18 cellular contexts compared by ENCODE assay signal in the genomic region with DNA sequence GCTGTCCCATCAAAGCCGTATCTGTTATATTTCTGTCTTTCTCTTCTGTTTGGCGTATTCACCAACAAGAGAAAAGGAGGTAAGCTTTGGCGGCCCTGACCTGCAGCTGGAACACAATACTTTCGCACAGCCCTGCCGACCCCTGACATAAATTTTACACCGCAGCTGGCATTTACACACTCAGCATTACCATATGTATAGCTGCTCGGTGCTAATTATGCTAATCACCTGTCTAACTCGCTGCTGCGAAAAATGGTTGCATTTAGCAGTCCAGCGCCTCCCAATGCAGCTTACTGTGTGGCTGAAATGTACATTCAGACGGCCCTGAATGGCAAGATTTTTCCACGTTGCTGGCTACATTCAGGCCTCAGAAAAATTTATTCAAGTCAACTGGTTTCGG. TPM values are rescaled to one million over a fixed set of nuclear protein-coding genes. Genes with fewer than 3 reads are reported as not detected.
DNase-seq lines count a peak whose midpoint lies in the region; ATAC-seq, FAIRE-seq and TF ChIP-seq lines count a peak whose summit lies in the region.
"Had no signal": no experiment of that assay in that cellular context is flagged by ENCODE, and none has a peak within 500 bp of the region (broad histone marks: within the 10 kb centered on the region; RNA-seq: fewer than 3 reads in every experiment).

No MANE protein-coding gene starts in this region.

- H3K27me3 ChIP-seq in transverse colon (no peaks in the 10 kb centered on the region), HepG2 (ENCODE audit: control insufficient read depth in 1 of 2, insufficient read depth in 2 of 2, low read length in 2 of 2) (no peaks in the 10 kb centered on the region)

- ATAC-seq in HG03196 (IDR thresholded peaks at IDR 0.05; ENCODE audit: unreplicated experiment) (no peak), HG03045 (IDR thresholded peaks at IDR 0.05; ENCODE audit: unreplicated experiment) (no peak), HepG2 (no peak)
- ATAC-seq: activated CD8-positive, alpha-beta T cell treated with anti-CD3 and anti-CD28 coated beads for 36 hours; lower lobe of right lung had no signal

- H3K9me2 ChIP-seq in OCI-LY7 (ENCODE audit: insufficient read depth, low read length): no peaks in the 10 kb centered on the region

- TF ChIP-seq EP300 in transverse colon (IDR thresholded peaks at IDR 0.05; ENCODE audit: low read depth) (no peak), HepG2 (IDR thresholded peaks at IDR 0.05; ENCODE audit: low read depth in 2 of 2, low read length in 2 of 2) (no peak), HepG2 (CRISPR knock-in tag; IDR thresholded peaks at IDR 0.05; ENCODE audit: borderline replicate concordance) (no peak)

- H3K79me2 ChIP-seq in OCI-LY7 (ENCODE audit: insufficient read depth, low read depth, low read length) (peaks cover 48% of the 10 kb centered on the region), HepG2 (ENCODE audit: insufficient read depth, low read length) (peaks cover 5% of the 10 kb centered on the region)

- no peak overlapping the region for H3K9ac ChIP-seq in HepG2 (ENCODE audit: insufficient read depth, low read depth, low read length)

- 85 to 90% methylated on average over 8 to 13 of the region's 13 CpGs for WGBS in transverse colon (ENCODE audit: low coverage in 1 of 2), 2 donors
- WGBS in HepG2 (ENCODE audit: low lambda C conversion rate): 97% methylated on average over 13 of the region's 13 CpGs

- TF ChIP-seq POLR2A in transverse colon (IDR thresholded peaks at IDR 0.05): no peak
- TF ChIP-seq POLR2A in HepG2 (IDR thresholded peaks at IDR 0.05; ENCODE audit: insufficient read depth in 1 of 2, low read depth in 2 of 2, low read length in 2 of 2): no peak

- H3K4me1 Mint-ChIP-seq in activated CD4-positive, alpha-beta memory T cell treated with anti-CD3 and anti-CD28 coated beads, Interleukin-2, amount 10 ng/mL, durations not matched to agents 7 days and 5 days: peaks cover 63% of the 10 kb centered on the region
- H3K4me1 Mint-ChIP-seq in activated CD4-positive, alpha-beta memory T cell treated with anti-CD3 and anti-CD28 coated beads for 36 hours (ENCODE audit: low read depth): peaks cover 48% of the 10 kb centered on the region

- H3K27ac ChIP-seq in OCI-LY7 (ENCODE audit: low read depth, low read length, poor library complexity, severe bottlenecking) (peak overlapping the region; percentile 95), transverse colon (peak overlapping the region in 3 of 4 donors; percentile 66 to 76 (median 75)), HepG2 (ENCODE audit: extremely low read length, insufficient read depth, low read length) (no peak overlapping the region)
- H3K27ac ChIP-seq: lower lobe of right lung had no signal

- TF ChIP-seq RAD21 in HepG2 (CRISPR knock-in tag; IDR thresholded peaks at IDR 0.05): no peak

- BruUV-seq in OCI-LY7 (replicated peaks; lab: Mats Ljungman, UMichigan): no TSS peak
- BruUV-seq in HepG2 (replicated peaks; lab: Mats Ljungman, UMichigan): no TSS peak

- H4K20me1 ChIP-seq in OCI-LY7 (ENCODE audit: insufficient read depth, low read length) (no peaks in the 10 kb centered on the region), HepG2 (ENCODE audit: insufficient read depth, low read length) (no peaks in the 10 kb centered on the region)

- no peak for DNase-seq in activated CD4-positive, alpha-beta memory T cell treated with anti-CD3 and anti-CD28 coated beads, Interleukin-2, amount 10 ng/mL, durations not matched to agents 7 days and 5 days
- DNase-seq in activated CD4-positive, alpha-beta memory T cell treated with anti-CD3 and anti-CD28 coated beads for 36 hours: no peak
- DNase-seq in OCI-LY7 (ENCODE audit: low spot score): peak; percentile 33
- DNase-seq in left kidney (ENCODE audit: low read depth, low spot score): peak; percentile 67
- DNase-seq in transverse colon: no peak
- no peak for DNase-seq in HepG2 (ENCODE audit: low spot score)
- DNase-seq: activated CD8-positive, alpha-beta T cell treated with anti-CD3 and anti-CD28 coated beads for 36 hours; activated gamma-delta T cell; effector CD4-positive, alpha-beta T cell; H7; KBM-7; lower lobe of right lung; NCI-H146; NK-92 treated with Interleukin-12 subunit alpha and Interleukin-12 subunit beta, amount 100 ng/mL, for 24 hours; occipital lobe; stimulated activated naive CD4-positive, alpha-beta T cell treated with Interleukin-2 at 50 U/mL for 16 hours had no signal

- no peaks in the 10 kb centered on the region for H3K9me3 Mint-ChIP-seq in activated CD4-positive, alpha-beta memory T cell treated with anti-CD3 and anti-CD28 coated beads, Interleukin-2, amount 10 ng/mL, durations not matched to agents 7 days and 5 days
- no peaks in the 10 kb centered on the region for H3K9me3 Mint-ChIP-seq in activated CD4-positive, alpha-beta memory T cell treated with anti-CD3 and anti-CD28 coated beads for 36 hours
- H3K9me3 Mint-ChIP-seq: activated CD8-positive, alpha-beta T cell treated with anti-CD3 and anti-CD28 coated beads for 36 hours had no signal

- in situ Hi-C loops in transverse colon (cut with MboI; ENCODE audit: low pct_ligation_motif_present in 1 of 4, low pct_unique_long_range_greater_than_20kb in 1 of 4, low sequenced_read_pairs in 3 of 4) (no loop called here), HepG2 (cut with HindIII; ENCODE audit: extremely low pct_ligation_motif_present, low pct_unique_long_range_greater_than_20kb) (no loop called here)

- TF ChIP-seq CTCF in OCI-LY7 (conservative IDR thresholded peaks at IDR 0.05; ENCODE audit: low read length) (peak; percentile 27; the same call in 1 of the 2 replicates), transverse colon (IDR thresholded peaks at IDR 0.05) (no peak), HepG2 (CRISPR knock-in tag; IDR thresholded peaks at IDR 0.05) (no peak)

- H3K4me2 ChIP-seq in OCI-LY7 (ENCODE audit: low read length): peak overlapping the region; percentile 95
- no peak overlapping the region for H3K4me2 ChIP-seq in HepG2 (ENCODE audit: low read depth, low read length)

- H3K36me3 Mint-ChIP-seq in activated CD4-positive, alpha-beta memory T cell treated with anti-CD3 and anti-CD28 coated beads, Interleukin-2, amount 10 ng/mL, durations not matched to agents 7 days and 5 days (ENCODE audit: low read depth): peaks cover 5% of the 10 kb centered on the region
- H3K36me3 Mint-ChIP-seq in activated CD4-positive, alpha-beta memory T cell treated with anti-CD3 and anti-CD28 coated beads for 36 hours: no peaks in the 10 kb centered on the region

- H3K36me3 ChIP-seq in OCI-LY7 (ENCODE audit: insufficient read depth, low read length) (peaks cover 3% of the 10 kb centered on the region; the same call in 1 of the 2 replicates), transverse colon (no peaks in the 10 kb centered on the region), HepG2 (replicated peaks in 1 of 2; ENCODE audit: control insufficient read depth in 1 of 2, insufficient read depth in 2 of 2, low read length in 2 of 2) (peaks cover 0 to 17% of the 10 kb centered on the region in 2 experiments; a peak in 4 of 5 replicates)
- H3K36me3 ChIP-seq: lower lobe of right lung had no signal

- intact Hi-C loops in activated CD4-positive, alpha-beta memory T cell treated with anti-CD3 and anti-CD28 coated beads for 36 hours (cut with micrococcal nuclease): loop anchor here (2.0 to 10.0 kb wide), 2 partner anchors 33 to 321 kb away; no protein-coding TSS in a partner anchor
- intact Hi-C loops in OCI-LY7 (cut with micrococcal nuclease; ENCODE audit: unreplicated experiment) (loop anchor here (2.0 kb wide), 1 partner anchor 69 kb away; no protein-coding TSS in a partner anchor), transverse colon (cut with DNase I; ENCODE audit: low total_unique reads) (no loop called here), HepG2 (cut with micrococcal nuclease; ENCODE audit: unreplicated experiment) (no loop called here)

- CTCF ChIA-PET in activated CD4-positive, alpha-beta memory T cell treated with anti-CD3 and anti-CD28 coated beads, Interleukin-2, amount 10 ng/mL, durations not matched to agents 7 days and 5 days (lab: Charles Lee): interaction anchor here (0.7 to 1.4 kb wide), 2 partner anchors 11 to 736 kb away, joined by 3 to 4 read pairs; no protein-coding TSS in a partner anchor
- CTCF ChIA-PET in activated CD4-positive, alpha-beta memory T cell treated with anti-CD3 and anti-CD28 coated beads for 36 hours (lab: Charles Lee): no interaction called here
- CTCF ChIA-PET in OCI-LY7 (lab: Charles Lee; ENCODE audit: unreplicated experiment) (no interaction called here), HepG2 (lab: Yijun Ruan, JAX; ENCODE audit: low intra/inter-chr PET ratio, low total read pairs) (no interaction called here)

- peak overlapping the region; percentile 98 for H3K27ac Mint-ChIP-seq in activated CD4-positive, alpha-beta memory T cell treated with anti-CD3 and anti-CD28 coated beads, Interleukin-2, amount 10 ng/mL, durations not matched to agents 7 days and 5 days
- no peak overlapping the region for H3K27ac Mint-ChIP-seq in activated CD4-positive, alpha-beta memory T cell treated with anti-CD3 and anti-CD28 coated beads for 36 hours
- H3K27ac Mint-ChIP-seq: activated CD8-positive, alpha-beta T cell treated with anti-CD3 and anti-CD28 coated beads for 36 hours had no signal

- POLR2A ChIA-PET in activated CD4-positive, alpha-beta memory T cell treated with anti-CD3 and anti-CD28 coated beads, Interleukin-2, amount 10 ng/mL, durations not matched to agents 7 days and 5 days (lab: Charles Lee): interaction anchor here (2.4 to 3.5 kb wide), 4 partner anchors 10 to 33 kb away, joined by 18 to 31 read pairs (median 27); no protein-coding TSS in a partner anchor
- POLR2A ChIA-PET in activated CD4-positive, alpha-beta memory T cell treated with anti-CD3 and anti-CD28 coated beads for 36 hours (lab: Charles Lee): interaction anchor here (1.3 kb wide), 1 partner anchor 11 kb away, joined by 3 read pairs; no protein-coding TSS in a partner anchor
- POLR2A ChIA-PET in OCI-LY7 (lab: Charles Lee): interaction anchor here (0.7 to 5.0 kb wide), 5 partner anchors 18 to 179 kb away, joined by 3 to 33 read pairs (median 4); no protein-coding TSS in a partner anchor
- POLR2A ChIA-PET in HepG2 (lab: Yijun Ruan, JAX): no interaction called here

- no peak overlapping the region for H3K4me3 Mint-ChIP-seq in activated CD4-positive, alpha-beta memory T cell treated with anti-CD3 and anti-CD28 coated beads, Interleukin-2, amount 10 ng/mL, durations not matched to agents 7 days and 5 days
- H3K4me3 Mint-ChIP-seq in activated CD4-positive, alpha-beta memory T cell treated with anti-CD3 and anti-CD28 coated beads for 36 hours: no peak overlapping the region
- H3K4me3 Mint-ChIP-seq: activated CD8-positive, alpha-beta T cell treated with anti-CD3 and anti-CD28 coated beads for 36 hours had no signal

- H3K4me3 ChIP-seq in OCI-LY7 (ENCODE audit: low read depth, low read length, poor library complexity, severe bottlenecking) (peak overlapping the region; percentile 63), transverse colon (no peak overlapping the region), HepG2 (replicated peaks in 1 of 3; ENCODE audit: insufficient read depth in 1 of 3, low read depth in 2 of 3, low read length in 3 of 3) (no peak overlapping the region)
- H3K4me3 ChIP-seq: lower lobe of right lung had no signal

- H2AFZ ChIP-seq in OCI-LY7 (ENCODE audit: low read length) (no peak overlapping the region), HepG2 (ENCODE audit: low read length) (no peak overlapping the region)

- FAIRE-seq in HepG2 (lab: Jason Lieb, UNC): no peak

- peaks cover 10% of the 10 kb centered on the region for H3K27me3 Mint-ChIP-seq in activated CD4-positive, alpha-beta memory T cell treated with anti-CD3 and anti-CD28 coated beads, Interleukin-2, amount 10 ng/mL, durations not matched to agents 7 days and 5 days
- H3K27me3 Mint-ChIP-seq in activated CD4-positive, alpha-beta memory T cell treated with anti-CD3 and anti-CD28 coated beads for 36 hours: peaks cover 4% of the 10 kb centered on the region

- peaks cover 65% of the 10 kb centered on the region for H3K4me1 ChIP-seq in OCI-LY7 (ENCODE audit: insufficient read depth, low read length, poor library complexity, severe bottlenecking)
- peaks cover 0 to 22% (median 9%) of the 10 kb centered on the region in 4 donors for H3K4me1 ChIP-seq in transverse colon
- peaks cover 11% of the 10 kb centered on the region for H3K4me1 ChIP-seq in HepG2 (ENCODE audit: insufficient read depth, low read length)

- no peaks in the 10 kb centered on the region for H3K9me3 ChIP-seq in OCI-LY7 (ENCODE audit: low read length)
- H3K9me3 ChIP-seq in transverse colon: no peaks in the 10 kb centered on the region
- no peaks in the 10 kb centered on the region for H3K9me3 ChIP-seq in HepG2 (ENCODE audit: low read length)
- H3K9me3 ChIP-seq: lower lobe of right lung had no signal

RNA-seq across cellular contexts. Expression of gene PTCH1, which starts 20.8 kb away (rescaled TPM):
- total RNA-seq in activated CD4-positive, alpha-beta memory T cell treated with anti-CD3 and anti-CD28 coated beads, Interleukin-2, amount 10 ng/mL, durations not matched to agents 7 days and 5 days: 10 to 100 TPM; 17.2 to 19.2 TPM
- 1 to 10 TPM; 3.9 to 6.3 TPM for total RNA-seq in activated CD4-positive, alpha-beta memory T cell treated with anti-CD3 and anti-CD28 coated beads for 36 hours
- total RNA-seq in OCI-LY7 (2014; rRNA removed; shearing (Covaris generic)): 13.1 and 16.5 TPM in 2 replicates
- total RNA-seq in OCI-LY7 (2022): 36.1 and 49.9 TPM in 2 replicates
- total RNA-seq in transverse colon: 10 to 100 TPM; 12.3 to 50.9 (median 26.4) TPM
- 2.6 and 2.8 TPM in 2 replicates for total RNA-seq in HepG2 (2016; rRNA removed; fragmentation: Illumina TruSeq; extraction: Trizol)
- total RNA-seq in HepG2 (2016; cell fraction: cytosol; rRNA removed; fragmentation: Illumina TruSeq; extraction: Trizol; ENCODE audit: low read depth): 1.5 and 2.5 TPM in 2 replicates
- 2.4 and 2.8 TPM in 2 replicates for total RNA-seq in HepG2 (2016; cell fraction: insoluble cytoplasmic fraction; rRNA removed; fragmentation: Illumina TruSeq; extraction: Trizol)
- total RNA-seq in HepG2 (2016; cell fraction: membrane; rRNA removed; fragmentation: Illumina TruSeq; extraction: Trizol): 2.2 TPM in 2 replicates
- 5.0 and 8.5 TPM in 2 replicates for total RNA-seq in HepG2 (2016; cell fraction: nucleus; rRNA removed; fragmentation: Illumina TruSeq; extraction: Trizol)
- polyA plus RNA-seq in HepG2 (2011; rRNA removed): 2.9 and 3.9 TPM in 2 replicates
- 1.6 and 1.7 TPM in 2 replicates for polyA plus RNA-seq in HepG2 (2011; cell fraction: cytosol; rRNA removed)
- polyA plus RNA-seq in HepG2 (2011; cell fraction: nucleus; rRNA removed): 10.6 TPM in 2 replicates
- polyA plus RNA-seq in HepG2 (2012): 4.2 and 4.9 TPM in 2 replicates
- polyA plus RNA-seq in HepG2 (2016; cell fraction: cytosol; fragmentation: Illumina TruSeq; extraction: Trizol; ENCODE audit: low read depth): 0.23 and 0.42 TPM in 2 replicates
- 1.0 and 3.0 TPM in 2 replicates for polyA plus RNA-seq in HepG2 (2016; cell fraction: insoluble cytoplasmic fraction; fragmentation: Illumina TruSeq; extraction: Trizol; ENCODE audit: low read depth)
- polyA plus RNA-seq in HepG2 (2016; cell fraction: membrane; fragmentation: Illumina TruSeq; extraction: Trizol; ENCODE audit: low read depth): 0.34 and 0.76 TPM in 2 replicates
- polyA plus RNA-seq in HepG2 (2016; cell fraction: nucleus; fragmentation: Illumina TruSeq; extraction: Trizol; ENCODE audit: insufficient read depth, low read depth): 8.5 and 10.5 TPM in 2 replicates
- polyA minus RNA-seq in HepG2 (2011; rRNA and poly(A)+ RNA removed; ENCODE audit: low replicate concordance): 12.2 and 12.3 TPM in 2 replicates
- polyA minus RNA-seq in HepG2 (2011; cell fraction: cytosol; rRNA and poly(A)+ RNA removed): 5.9 and 10.5 TPM in 2 replicates
- 13.8 and 22.4 TPM in 2 replicates for polyA minus RNA-seq in HepG2 (2011; cell fraction: nucleus; rRNA and poly(A)+ RNA removed)

Comparison
In these comparisons a context has a peak if more than half of its experiments do, and no peak if none do; other contexts are left out.
1. DNase-seq: peak in OCI-LY7 (single experiment) and left kidney (single experiment); none in activated CD4-positive, alpha-beta memory T cell treated with anti-CD3 and anti-CD28 coated beads, Interleukin-2, amount 10 ng/mL, durations not matched to agents 7 days and 5 days (single experiment), activated CD4-positive, alpha-beta memory T cell treated with anti-CD3 and anti-CD28 coated beads for 36 hours (single experiment), transverse colon (single experiment) and HepG2 (single experiment).
2. intact Hi-C loops: an anchor here in activated CD4-positive, alpha-beta memory T cell treated with anti-CD3 and anti-CD28 coated beads for 36 hours (2.0 to 10.0 kb wide) and OCI-LY7 (2.0 kb wide); none called in transverse colon and HepG2.